Comparison of ENCODE assay signal across 11 cellular contexts in genomic region chr4:87078987-87079469, GRCh38.
A peak's percentile ranks its signal among the peaks of the same experiment; 100 is the strongest.
DNase-seq lines count a peak whose midpoint lies in the region; ATAC-seq and TF ChIP-seq lines count a peak whose summit lies in the region.
"Had no signal": no experiment of that assay in that cellular context is flagged by ENCODE, and none has a peak within 500 bp of the region (broad histone marks: within the 10 kb centered on the region; RNA-seq: fewer than 3 reads in every experiment).

No MANE protein-coding gene starts in this region.

- DNase-seq in RWPE2 (ENCODE audit: low spot score) = no peak
- DNase-seq in epithelial cell of prostate (ENCODE audit: low read depth, low spot score) = no peak
- DNase-seq in mesenchymal stem cell = peak; percentile 68
- DNase-seq in testis = peak; percentile 32
- DNase-seq in DMS 273 (lab: John Stamatoyannopoulos, UW; ENCODE audit: unreplicated experiment) = no peak
- no peak for DNase-seq in A172 (ENCODE audit: low spot score)
- DNase-seq in effector CD4-positive, alpha-beta T cell = no peak
- no peak for DNase-seq in naive thymus-derived CD8-positive, alpha-beta T cell
- DNase-seq: NCI-H510A treated with DMSO at 0.1 percent for 48 hours, nephron progenitor cell had no signal

- H3K9me3 ChIP-seq in RWPE2 (ENCODE audit: severe bottlenecking) (no peaks in the 10 kb centered on the region), mesenchymal stem cell (ENCODE audit: control insufficient read depth, low read length) (no peaks in the 10 kb centered on the region), testis (no peaks in the 10 kb centered on the region)

- no peak overlapping the region for H3K4me3 Mint-ChIP-seq in naive thymus-derived CD8-positive, alpha-beta T cell
- H3K4me3 Mint-ChIP-seq: nephron progenitor cell had no signal

- peak overlapping the region; percentile 83 for H3K9ac ChIP-seq in mesenchymal stem cell (ENCODE audit: low read length)

- TF ChIP-seq POLR2A in testis (IDR thresholded peaks at IDR 0.05) = no peak

- H3K27me3 ChIP-seq in RWPE2 (ENCODE audit: insufficient read depth, poor library complexity, severe bottlenecking) (no peaks in the 10 kb centered on the region), mesenchymal stem cell (ENCODE audit: control insufficient read depth in 1 of 2, insufficient read depth in 1 of 2, low read length in 2 of 2) (no peaks in the 10 kb centered on the region), testis (no peaks in the 10 kb centered on the region)

- H3K36me3 Mint-ChIP-seq in naive thymus-derived CD8-positive, alpha-beta T cell = peaks cover 0 to 7% (median 4%) of the 10 kb centered on the region in 3 donors
- H3K36me3 Mint-ChIP-seq: brain had no signal

- no peak overlapping the region for H4K91ac ChIP-seq in mesenchymal stem cell (ENCODE audit: low read length)

- H3K14ac ChIP-seq in mesenchymal stem cell (ENCODE audit: low read length in 2 of 2) = no peak overlapping the region

- H4K8ac ChIP-seq in mesenchymal stem cell (ENCODE audit: low read length) = no peak overlapping the region

- H3K4me2 ChIP-seq in mesenchymal stem cell (ENCODE audit: low read length, poor library complexity, severe bottlenecking) = no peak overlapping the region

- peaks cover 2% of the 10 kb centered on the region; the same call in 1 of the 2 replicates for H3K36me3 ChIP-seq in RWPE2 (ENCODE audit: low read depth)
- no peaks in the 10 kb centered on the region for H3K36me3 ChIP-seq in mesenchymal stem cell (ENCODE audit: control insufficient read depth in 1 of 2, insufficient read depth in 2 of 2, low read depth in 1 of 2, low read length in 2 of 2)
- H3K36me3 ChIP-seq in testis (ENCODE audit: low read depth, missing control alignments) = no peaks in the 10 kb centered on the region

- H2AFZ ChIP-seq in mesenchymal stem cell (ENCODE audit: low read depth, low read length) = no peak overlapping the region

- no peak overlapping the region for H2BK120ac ChIP-seq in mesenchymal stem cell (ENCODE audit: low read depth, low read length)

- intact Hi-C loops in testis (cut with DNase I; ENCODE audit: low total_unique reads) = no loop called here

- H3K27ac ChIP-seq in RWPE2 (ENCODE audit: poor library complexity, severe bottlenecking) = peak overlapping the region; percentile 27
- peak overlapping the region; percentile 53 for H3K27ac ChIP-seq in epithelial cell of prostate
- no peak overlapping the region for H3K27ac ChIP-seq in mesenchymal stem cell (ENCODE audit: low read length, poor library complexity, severe bottlenecking)
- H3K27ac ChIP-seq in testis = peak overlapping the region in 1 of 2 donors; percentile 63

- no peak overlapping the region for H3K27ac Mint-ChIP-seq in naive thymus-derived CD8-positive, alpha-beta T cell
- H3K27ac Mint-ChIP-seq: nephron progenitor cell had no signal

- no peak overlapping the region for H2AK5ac ChIP-seq in mesenchymal stem cell (ENCODE audit: low read length, severe bottlenecking)

- 0 out of 3 replicates have a peak, but pooled peaks have one; percentile 12 for ATAC-seq in RWPE2 (ENCODE audit: low read depth)
- ATAC-seq in naive thymus-derived CD8-positive, alpha-beta T cell = no peak

- no peak overlapping the region for H3K4me3 ChIP-seq in RWPE2 (ENCODE audit: severe bottlenecking)
- H3K4me3 ChIP-seq in mesenchymal stem cell (ENCODE audit: insufficient read depth in 1 of 2, low read depth in 1 of 2, low read length in 2 of 2) = peak overlapping the region in 1 of 2 experiments; percentile 56
- H3K4me3 ChIP-seq in testis = no peak overlapping the region

- no peak overlapping the region for H3K4ac ChIP-seq in mesenchymal stem cell (ENCODE audit: low read depth in 1 of 2, low read length in 2 of 2)

- 78% methylated on average over 6 of the region's 6 CpGs for WGBS in mesenchymal stem cell
- 34 to 40% methylated on average over 6 of the region's 6 CpGs for WGBS in testis, 2 donors

- peaks cover 21% of the 10 kb centered on the region for H3K79me1 ChIP-seq in mesenchymal stem cell (replicated peaks; ENCODE audit: low read length, poor library complexity, severe bottlenecking)

- TF ChIP-seq CTCF in RWPE2 (IDR thresholded peaks at IDR 0.05; ENCODE audit: poor library complexity, severe bottlenecking) = no peak
- no peak for TF ChIP-seq CTCF in testis (IDR thresholded peaks at IDR 0.05)

- H2BK15ac ChIP-seq in mesenchymal stem cell (ENCODE audit: low read depth, poor library complexity, severe bottlenecking) = no peak overlapping the region

- POLR2A ChIA-PET in naive thymus-derived CD8-positive, alpha-beta T cell (lab: Charles Lee) = interaction anchor here (1.9 kb wide), 1 partner anchor 143 kb away, joined by 4 read pairs; no protein-coding TSS in a partner anchor

- H3K27me3 Mint-ChIP-seq in naive thymus-derived CD8-positive, alpha-beta T cell = no peaks in the 10 kb centered on the region
- H3K27me3 Mint-ChIP-seq: brain had no signal

- H2BK12ac ChIP-seq in mesenchymal stem cell (ENCODE audit: low read length in 2 of 2) = no peak overlapping the region

- H3K4me1 ChIP-seq in RWPE2 (ENCODE audit: insufficient read depth, poor library complexity, severe bottlenecking) (peaks cover 15% of the 10 kb centered on the region), mesenchymal stem cell (ENCODE audit: control insufficient read depth, insufficient read depth, low read depth, low read length) (peaks cover 1% of the 10 kb centered on the region), testis (peaks cover 24% of the 10 kb centered on the region)

- H3K23ac ChIP-seq in mesenchymal stem cell (ENCODE audit: low read length in 2 of 2) = no peak overlapping the region

- peaks cover 9 to 59% (median 40%) of the 10 kb centered on the region in 4 donors for H3K4me1 Mint-ChIP-seq in naive thymus-derived CD8-positive, alpha-beta T cell

- no peak overlapping the region for H2BK5ac ChIP-seq in mesenchymal stem cell (ENCODE audit: low read depth, low read length, poor library complexity, severe bottlenecking)

- H3K9me3 Mint-ChIP-seq in naive thymus-derived CD8-positive, alpha-beta T cell = no peaks in the 10 kb centered on the region
- H3K9me3 Mint-ChIP-seq: brain, nephron progenitor cell had no signal

- no peak overlapping the region for H3K18ac ChIP-seq in mesenchymal stem cell (ENCODE audit: low read depth in 1 of 2, low read length in 2 of 2)

Comparison
In these comparisons a context has a peak if more than half of its experiments do, and no peak if none do; other contexts are left out.
1. DNase-seq: peak in mesenchymal stem cell (single experiment) and testis (single experiment); none in RWPE2 (single experiment), epithelial cell of prostate (single experiment), DMS 273 (single experiment), A172 (single experiment), effector CD4-positive, alpha-beta T cell (single experiment) and naive thymus-derived CD8-positive, alpha-beta T cell (0 of 10).